ENCODE assay signal across 26 cellular contexts in the genomic region with DNA sequence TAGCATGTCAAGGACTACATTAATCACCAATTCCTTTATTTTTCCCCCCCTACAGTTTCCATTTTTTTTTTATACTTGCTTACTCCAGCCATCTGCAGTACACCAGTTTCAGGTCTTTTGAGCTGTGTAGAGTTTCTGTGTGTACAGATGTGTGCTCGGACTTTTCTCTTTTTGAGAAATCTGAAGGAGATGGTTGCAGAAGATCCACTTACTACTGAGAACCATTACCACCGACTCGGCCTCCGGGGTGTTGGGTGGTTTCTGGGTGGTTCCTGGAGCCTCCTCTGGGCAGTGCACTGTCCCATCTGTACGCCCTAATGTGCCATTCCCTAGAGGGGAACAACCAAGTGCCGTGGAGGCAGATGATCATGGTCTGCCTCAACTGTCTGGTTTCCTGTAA. TPM values are rescaled to one million over a fixed set of nuclear protein-coding genes. Genes with fewer than 3 reads are reported as not detected.
"Had no signal": no experiment of that assay in that cellular context is flagged by ENCODE, and none has a peak within 500 bp of the region (broad histone marks: within the 10 kb centered on the region; RNA-seq: fewer than 3 reads in every experiment).

No MANE protein-coding gene starts in this region.

- H3K36me3 ChIP-seq: left lung, ovary, thyroid gland, upper lobe of right lung had no signal

- H3K4me1 Mint-ChIP-seq: activated naive CD8-positive, alpha-beta T cell treated with anti-CD3 and anti-CD28 coated beads for 36 hours; natural killer cell had no signal

- H3K4me3 ChIP-seq: hepatocyte, left lung, lung, ovary, thyroid gland, upper lobe of right lung had no signal

- H3K9me3 Mint-ChIP-seq: activated naive CD8-positive, alpha-beta T cell treated with anti-CD3 and anti-CD28 coated beads for 36 hours; mesothelial cell of epicardium; natural killer cell; stimulated activated naive CD8-positive, alpha-beta T cell treated with anti-CD3 and anti-CD28 coated beads, Interleukin-15, Interleukin-2, amounts not matched to agents 100 ng/mL and 50 ng/mL, for 24 hours had no signal

- DNase-seq: activated CD4-positive, alpha-beta T cell treated with anti-CD3 and anti-CD28 coated beads for 4 hours; activated CD4-positive, alpha-beta T cell treated with anti-CD3 and anti-CD28 coated beads, Interleukin-2, amount 50 U/mL, for 48 hours; activated CD4-positive, CD25-positive, alpha-beta regulatory T cell; activated naive CD4-positive, alpha-beta T cell treated with Interleukin-2 at 50 U/mL for 16 hours; activated naive CD8-positive, alpha-beta T cell treated with anti-CD3 and anti-CD28 coated beads for 36 hours; activated T-cell treated with anti-CD3 and anti-CD28 coated beads, Interleukin-2, amount 50 U/mL, for 48 hours; central memory CD4-positive, alpha-beta T cell; dermis blood vessel endothelial cell; effector CD8-positive, alpha-beta T cell; erythroblast; glutamatergic neuron; kidney glomerular epithelial cell; left lung; natural killer cell; ovary; right cardiac atrium; stimulated activated CD4-positive, alpha-beta T cell treated with anti-CD3 and anti-CD28 coated beads, Interleukin-4, amount 100 ng/mL, for 24 hours; substantia nigra; T-helper 9 cell; thyroid gland; upper lobe of right lung had no signal

- H3K27ac Mint-ChIP-seq: activated naive CD8-positive, alpha-beta T cell treated with anti-CD3 and anti-CD28 coated beads for 36 hours; mesothelial cell of epicardium; natural killer cell; stimulated activated naive CD8-positive, alpha-beta T cell treated with anti-CD3 and anti-CD28 coated beads, Interleukin-15, Interleukin-2, amounts not matched to agents 100 ng/mL and 50 ng/mL, for 24 hours had no signal

- H3K4me3 Mint-ChIP-seq: activated naive CD8-positive, alpha-beta T cell treated with anti-CD3 and anti-CD28 coated beads for 36 hours; mesothelial cell of epicardium; natural killer cell; stimulated activated naive CD8-positive, alpha-beta T cell treated with anti-CD3 and anti-CD28 coated beads, Interleukin-15, Interleukin-2, amounts not matched to agents 100 ng/mL and 50 ng/mL, for 24 hours had no signal

- H3K36me3 Mint-ChIP-seq: activated naive CD8-positive, alpha-beta T cell treated with anti-CD3 and anti-CD28 coated beads for 36 hours; mesothelial cell of epicardium; natural killer cell had no signal

- H3K4me1 ChIP-seq: thyroid gland, upper lobe of right lung had no signal

- H3K9me3 ChIP-seq: left lung, ovary, thyroid gland, upper lobe of right lung had no signal

- H3K27me3 ChIP-seq: hepatocyte, left lung, ovary had no signal

- H3K27me3 Mint-ChIP-seq: activated naive CD8-positive, alpha-beta T cell treated with anti-CD3 and anti-CD28 coated beads for 36 hours; stimulated activated naive CD8-positive, alpha-beta T cell treated with anti-CD3 and anti-CD28 coated beads, Interleukin-15, Interleukin-2, amounts not matched to agents 100 ng/mL and 50 ng/mL, for 24 hours had no signal

- ATAC-seq: left lung, natural killer cell, right cardiac atrium, upper lobe of right lung had no signal

RNA-seq across cellular contexts. Expression of a gene that starts 15.4 kb away (rescaled TPM):
- total RNA-seq: activated naive CD8-positive, alpha-beta T cell treated with anti-CD3 and anti-CD28 coated beads for 36 hours; dermis blood vessel endothelial cell; natural killer cell; pulmonary artery endothelial cell; right cardiac atrium had no signal
- polyA plus RNA-seq: right cardiac atrium had no signal
